ENCODE assay signal across 27 cellular contexts in the genomic region with DNA sequence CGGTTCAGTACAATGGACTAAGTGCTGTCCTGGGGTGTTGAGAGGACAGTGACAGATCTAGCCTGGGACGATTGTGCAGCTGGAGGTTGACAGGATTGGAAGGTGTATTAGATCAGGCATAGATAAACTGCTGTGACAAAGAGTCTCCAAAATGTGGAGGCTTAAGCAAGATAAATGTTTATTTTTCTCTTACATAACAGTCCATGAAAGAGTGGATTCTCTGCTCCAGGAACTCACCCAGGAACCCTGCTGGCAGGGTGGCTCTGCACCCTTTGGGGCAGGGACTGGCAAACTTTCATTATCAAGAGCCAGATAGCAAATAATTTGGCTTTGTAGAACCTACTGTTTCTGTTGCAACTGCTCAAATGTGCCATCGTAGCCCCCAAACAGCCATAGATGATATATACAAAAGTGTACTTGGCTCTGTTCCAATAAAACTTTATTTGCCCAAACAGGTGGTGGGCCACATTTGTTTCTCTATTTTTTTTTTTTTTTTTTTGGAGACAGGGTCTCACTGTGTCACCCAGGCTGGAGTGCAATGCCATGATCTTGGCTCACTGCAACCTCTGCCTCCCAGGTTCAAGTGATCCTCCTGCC. TPM values are rescaled to one million over a fixed set of nuclear protein-coding genes. Genes with fewer than 3 reads are reported as not detected.
A peak's percentile ranks its signal among the peaks of the same experiment; 100 is the strongest.
DNase-seq lines count a peak whose midpoint lies in the region; ATAC-seq and TF ChIP-seq lines count a peak whose summit lies in the region.
"Had no signal": no experiment of that assay in that cellular context is flagged by ENCODE, and none has a peak within 500 bp of the region (broad histone marks: within the 10 kb centered on the region; RNA-seq: fewer than 3 reads in every experiment).

No MANE protein-coding gene starts in this region.

- no peak overlapping the region for H3K18ac ChIP-seq in neuronal stem cell (ENCODE audit: low read length)

- no peaks in the 10 kb centered on the region for H3K9me3 Mint-ChIP-seq in activated T-helper 17 cell treated with anti-CD3 and anti-CD28 coated beads, Interleukin-2, amount 50 U/mL, for 72 hours
- H3K9me3 Mint-ChIP-seq: CD4-positive, alpha-beta T cell had no signal

- H3K9ac ChIP-seq in neuronal stem cell (ENCODE audit: low read depth, low read length, poor library complexity), result no peak overlapping the region
- H3K9ac ChIP-seq: BLaER1, GM23248, SK-N-SH had no signal

- TF ChIP-seq CTCF in right atrium auricular region (IDR thresholded peaks at IDR 0.05), result no peak

- H3K27ac ChIP-seq in neuronal stem cell (replicated peaks; ENCODE audit: low read length) (no peak overlapping the region), right atrium auricular region (no peak overlapping the region)
- H3K27ac ChIP-seq: BLaER1, GM23248 had no signal

- H2AFZ ChIP-seq in neuronal stem cell (ENCODE audit: low read length), result peak overlapping the region; percentile 44
- H2AFZ ChIP-seq: GM23248 had no signal

- H2BK5ac ChIP-seq in neuronal stem cell (ENCODE audit: low read length), result no peak overlapping the region

- no CpG with 5 or more reads among the region's 3 CpGs for WGBS in neuronal stem cell (ENCODE audit: extremely low coverage in 2 of 2, insufficient read length in 2 of 2, insufficient replicate concordance in 1 of 2), 2 donors

- no peak overlapping the region for H2BK15ac ChIP-seq in neuronal stem cell (ENCODE audit: low read length)

- no peak overlapping the region for H2BK12ac ChIP-seq in neuronal stem cell (ENCODE audit: low read length)

- no peaks in the 10 kb centered on the region for H3K36me3 ChIP-seq in neuronal stem cell (replicated peaks in 1 of 2; ENCODE audit: control insufficient read depth in 2 of 2, insufficient read depth in 2 of 2, low read length in 2 of 2)
- H3K36me3 ChIP-seq in right atrium auricular region, result no peaks in the 10 kb centered on the region
- H3K36me3 ChIP-seq: BLaER1, MG63 had no signal

- H3K23ac ChIP-seq in neuronal stem cell (ENCODE audit: low read depth, low read length, poor library complexity), result no peak overlapping the region

- H4K8ac ChIP-seq in neuronal stem cell (ENCODE audit: low read depth, low read length), result no peak overlapping the region

- no peak overlapping the region for H3K4me2 ChIP-seq in neuronal stem cell (ENCODE audit: insufficient read depth, low read length, poor library complexity, severe bottlenecking)
- H3K4me2 ChIP-seq: BLaER1, SK-N-SH had no signal

- H3K4ac ChIP-seq in neuronal stem cell (ENCODE audit: low read length), result no peak overlapping the region

- peak overlapping the region; percentile 80 for H3K27ac Mint-ChIP-seq in activated T-helper 17 cell treated with anti-CD3 and anti-CD28 coated beads, Interleukin-2, amount 50 U/mL, for 72 hours
- H3K27ac Mint-ChIP-seq: CD4-positive, alpha-beta T cell had no signal

- no peak overlapping the region for H3K14ac ChIP-seq in neuronal stem cell (ENCODE audit: low read length)

- ATAC-seq in activated T-helper 17 cell treated with anti-CD3 and anti-CD28 coated beads, Interleukin-2, amount 50 U/mL, for 72 hours (replicated peaks), result peak; percentile 6
- ATAC-seq: PC-3 had no signal

- peaks cover 31% of the 10 kb centered on the region for H3K36me3 Mint-ChIP-seq in activated T-helper 17 cell treated with anti-CD3 and anti-CD28 coated beads, Interleukin-2, amount 50 U/mL, for 72 hours (ENCODE audit: low read depth)

- no peaks in the 10 kb centered on the region for H3K27me3 Mint-ChIP-seq in activated T-helper 17 cell treated with anti-CD3 and anti-CD28 coated beads, Interleukin-2, amount 50 U/mL, for 72 hours
- H3K27me3 Mint-ChIP-seq: CD4-positive, alpha-beta T cell had no signal

- H3K4me3 ChIP-seq in neuronal stem cell (ENCODE audit: low read length in 2 of 2), result no peak overlapping the region
- no peak overlapping the region for H3K4me3 ChIP-seq in right atrium auricular region
- H3K4me3 ChIP-seq: BLaER1, GM23248, MG63 had no signal

- no peak overlapping the region for H2AK5ac ChIP-seq in neuronal stem cell (ENCODE audit: low read depth, low read length)

- H2BK120ac ChIP-seq in neuronal stem cell (ENCODE audit: low read depth, low read length), result no peak overlapping the region

- H3K4me1 ChIP-seq in neuronal stem cell (ENCODE audit: control insufficient read depth in 2 of 2, insufficient read depth in 1 of 2, low read depth in 1 of 2, low read length in 2 of 2) (peaks cover 0 to 1% of the 10 kb centered on the region in 2 donors), right atrium auricular region (no peaks in the 10 kb centered on the region)
- H3K4me1 ChIP-seq: BLaER1, Caco-2 had no signal

- DNase-seq in NCI-H146 (lab: John Stamatoyannopoulos, UW) (peak; percentile 28), NCI-H146 treated with DMSO at 0.1 percent for 48 hours (lab: John Stamatoyannopoulos, UW; ENCODE audit: unreplicated experiment) (no peak), NCI-H2081 treated with DMSO at 0.1 percent for 48 hours (lab: John Stamatoyannopoulos, UW) (peak; percentile 40), neuronal stem cell (ENCODE audit: low spot score) (no peak), NCI-H1694 (lab: John Stamatoyannopoulos, UW) (no peak), right atrium auricular region (ENCODE audit: low spot score) (no peak), putamen (ENCODE audit: low spot score) (no peak)
- DNase-seq: Caco-2; CD4-positive, alpha-beta T cell; GM23248; H7; KBM-7; MG63; NCI-H1436; NCI-H2029 treated with DMSO at 0.1 percent for 48 hours; NCI-H2227 treated with DMSO at 0.1 percent for 48 hours; NCI-H510A treated with DMSO at 0.1 percent for 48 hours; NCI-H748 treated with DMSO at 0.1 percent for 48 hours; NK-92 treated with Interleukin-12 subunit alpha and Interleukin-12 subunit beta, amount 100 ng/mL, for 24 hours; PC-3; SK-N-SH; SW 1271 had no signal

- H3K4me3 Mint-ChIP-seq in activated T-helper 17 cell treated with anti-CD3 and anti-CD28 coated beads, Interleukin-2, amount 50 U/mL, for 72 hours, result peak overlapping the region; percentile 73
- H3K4me3 Mint-ChIP-seq: CD4-positive, alpha-beta T cell had no signal

- no peaks in the 10 kb centered on the region for H3K9me3 ChIP-seq in neuronal stem cell (replicated peaks in 1 of 2; ENCODE audit: control insufficient read depth in 2 of 2, insufficient read depth in 1 of 2, low read depth in 1 of 2, low read length in 2 of 2)
- H3K9me3 ChIP-seq in right atrium auricular region, result no peaks in the 10 kb centered on the region
- H3K9me3 ChIP-seq: BLaER1, Caco-2, MG63, SK-N-SH had no signal

- no peak overlapping the region for H4K91ac ChIP-seq in neuronal stem cell (ENCODE audit: low read depth, low read length, poor library complexity)

- no peaks in the 10 kb centered on the region for H3K79me1 ChIP-seq in neuronal stem cell (ENCODE audit: low read depth, low read length)

- peaks cover 24% of the 10 kb centered on the region for H3K4me1 Mint-ChIP-seq in activated T-helper 17 cell treated with anti-CD3 and anti-CD28 coated beads, Interleukin-2, amount 50 U/mL, for 72 hours

- H3K27me3 ChIP-seq in neuronal stem cell (ENCODE audit: control insufficient read depth in 3 of 3, insufficient read depth in 3 of 3, low read depth in 1 of 3, low read length in 3 of 3) (no peaks in the 10 kb centered on the region), right atrium auricular region (no peaks in the 10 kb centered on the region)
- H3K27me3 ChIP-seq: BLaER1, MG63 had no signal

RNA-seq across cellular contexts. Expression of a gene that starts 9.7 kb away (rescaled TPM):
- total RNA-seq in activated T-helper 17 cell treated with anti-CD3 and anti-CD28 coated beads, Interleukin-2, amount 50 U/mL, for 72 hours, result 1 to 10 TPM; 2.2 to 3.8 TPM
- 0.03 TPM for polyA plus RNA-seq in neuronal stem cell (2013, experiment 1 of 2)
- 0.04 TPM for polyA plus RNA-seq in neuronal stem cell (2013, experiment 2 of 2)
- not detected for total RNA-seq in right atrium auricular region
- total RNA-seq: A172, Caco-2, GM23248, H7, HT1080, LHCN-M2, PC-3 had no signal
- polyA plus RNA-seq: GM23248, SK-N-SH had no signal

RNA-seq across cellular contexts. Expression of a gene that starts 43.6 kb away (rescaled TPM):
- 10 to 100 TPM in 1 of 2 donors, 1 to 10 TPM in 1; 8.9 to 13.0 TPM for total RNA-seq in activated T-helper 17 cell treated with anti-CD3 and anti-CD28 coated beads, Interleukin-2, amount 50 U/mL, for 72 hours
- polyA plus RNA-seq in neuronal stem cell (2013, experiment 1 of 2), result 36.7 TPM
- 38.9 TPM for polyA plus RNA-seq in neuronal stem cell (2013, experiment 2 of 2)
- total RNA-seq in right atrium auricular region, result 10 to 100 TPM; 10.9 to 16.9 TPM

Comparison
In these comparisons a context has a peak if more than half of its experiments do, and no peak if none do; other contexts are left out.
1. DNase-seq: peak in NCI-H146 (single experiment) and NCI-H2081 treated with DMSO at 0.1 percent for 48 hours (single experiment); none in NCI-H146 treated with DMSO at 0.1 percent for 48 hours (single experiment), neuronal stem cell (single experiment), NCI-H1694 (single experiment), right atrium auricular region (single experiment) and putamen (single experiment).